8 cellular contexts compared by ENCODE assay signal in the genomic region with DNA sequence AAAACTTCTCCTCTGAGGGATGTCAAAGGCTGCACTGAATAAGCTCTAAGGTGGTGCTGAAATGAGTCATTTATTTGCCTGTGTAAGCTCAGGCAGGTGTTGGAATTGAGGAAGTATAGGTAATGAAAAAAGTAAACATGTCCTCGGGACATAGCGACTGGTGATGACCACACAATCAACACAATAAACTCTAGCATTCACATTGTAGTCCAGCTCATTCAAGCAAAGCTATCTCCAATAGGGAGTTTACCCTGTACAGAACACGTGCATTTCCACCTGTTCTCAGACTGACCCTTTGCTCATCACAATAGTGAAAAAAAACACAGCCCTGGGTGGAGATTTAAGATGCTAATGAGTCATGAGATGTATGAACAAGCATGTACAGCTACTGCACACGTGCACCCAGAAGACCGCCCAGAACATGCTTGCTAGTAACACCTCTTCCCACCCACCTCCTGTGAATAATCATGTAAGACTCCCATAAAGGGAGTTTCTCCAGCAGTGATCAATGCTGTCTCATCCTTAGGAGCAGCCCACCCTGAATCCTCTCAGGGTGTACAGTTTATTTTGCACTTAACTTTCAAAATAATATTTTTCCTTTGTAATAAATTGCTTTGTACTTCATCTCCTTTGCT. TPM values are rescaled to one million over a fixed set of nuclear protein-coding genes. Genes with fewer than 3 reads are reported as not detected.
A peak's percentile ranks its signal among the peaks of the same experiment; 100 is the strongest.
DNase-seq lines count a peak whose midpoint lies in the region; ATAC-seq and TF ChIP-seq lines count a peak whose summit lies in the region.

No MANE protein-coding gene starts in this region.

- H3K27me3 ChIP-seq in Karpas-422 (ENCODE audit: low read length) (no peaks in the 10 kb centered on the region), ascending aorta (no peaks in the 10 kb centered on the region), left lung (no peaks in the 10 kb centered on the region)

- intact Hi-C loops in ascending aorta (cut with DNase I) = loop anchor here (10.0 kb wide), 2 partner anchors 1449 to 1651 kb away; a partner anchor contains a TSS
- intact Hi-C loops in left lung (cut with DNase I) = no loop called here

- H3K4me1 ChIP-seq in Karpas-422 (ENCODE audit: low read length) (peaks cover 38% of the 10 kb centered on the region), ascending aorta (peaks cover 5 to 18% of the 10 kb centered on the region in 2 donors), left lung (peaks cover 3 to 74% of the 10 kb centered on the region in 2 donors)

- H3K9me2 ChIP-seq in Karpas-422 (replicated peaks; ENCODE audit: insufficient read depth, low read length) = no peaks in the 10 kb centered on the region

- peak overlapping the region; percentile 89 for H3K27ac ChIP-seq in Karpas-422 (ENCODE audit: low read length)
- H3K27ac ChIP-seq in ascending aorta = peak overlapping the region; percentile 61 to 72
- H3K27ac ChIP-seq in left lung = peak overlapping the region; percentile 82 to 97

- ATAC-seq in GM21825 (IDR thresholded peaks at IDR 0.05; ENCODE audit: unreplicated experiment) (peak; percentile 51), SK-N-SH treated with all-trans-retinoic acid at 6 μM for 48 hours (peak; percentile 63), left lung (peak; percentile 81)

- H3K9ac ChIP-seq in Karpas-422 (ENCODE audit: low read length) = peak overlapping the region; percentile 64

- H3K4me3 ChIP-seq in Karpas-422 (ENCODE audit: low read length) (peak overlapping the region; percentile 47), ascending aorta (peak overlapping the region; percentile 43 to 56), left lung (peak overlapping the region; percentile 8 to 47)

- peak overlapping the region; percentile 79 for H3K4me2 ChIP-seq in Karpas-422 (ENCODE audit: low read depth, low read length, poor library complexity, severe bottlenecking)

- H3K9me3 ChIP-seq in Karpas-422 (ENCODE audit: low read length) = peaks cover 9% of the 10 kb centered on the region; the same call in 1 of the 2 replicates
- no peaks in the 10 kb centered on the region for H3K9me3 ChIP-seq in ascending aorta
- no peaks in the 10 kb centered on the region for H3K9me3 ChIP-seq in left lung

- DNase-seq in EH (ENCODE audit: low read depth) = peak; percentile 69
- peak; percentile 77 for DNase-seq in Karpas-422
- peak in 1 of 2 donors; percentile 63 for DNase-seq in ascending aorta (ENCODE audit: low spot score in 2 of 2)
- DNase-seq in left lung = no peak
- DNase-seq in stimulated activated CD8-positive, alpha-beta memory T cell treated with anti-CD3 and anti-CD28 coated beads, Interleukin-4, amount 100 ng/mL, for 24 hours (ENCODE audit: low read depth) = peak; percentile 42
- DNase-seq in D341Med (ENCODE audit: low spot score) = no peak

- H3K36me3 ChIP-seq in Karpas-422 (ENCODE audit: insufficient read depth, low read length) = no peaks in the 10 kb centered on the region
- H3K36me3 ChIP-seq in ascending aorta = no peaks in the 10 kb centered on the region
- no peaks in the 10 kb centered on the region for H3K36me3 ChIP-seq in left lung

- H2AFZ ChIP-seq in Karpas-422 (ENCODE audit: low read length) = peak overlapping the region; percentile 40

- no peaks in the 10 kb centered on the region for H3K79me2 ChIP-seq in Karpas-422 (ENCODE audit: low read length)

- H4K20me1 ChIP-seq in Karpas-422 (ENCODE audit: insufficient read depth, low read depth, low read length) = no peaks in the 10 kb centered on the region

- TF ChIP-seq CTCF in ascending aorta (IDR thresholded peaks at IDR 0.05) = no peak
- no peak for TF ChIP-seq CTCF in left lung (IDR thresholded peaks at IDR 0.05)

TF ChIP-seq in SK-N-SH treated with all-trans-retinoic acid at 6 μM for 48 hours, 23 proteins besides CTCF, POLR2A, EP300 and RAD21:
- TF ChIP-seq ZC3H10 (CRISPR knock-in tag; IDR thresholded peaks at IDR 0.05) (no peak), ZNF8 (CRISPR knock-in tag; IDR thresholded peaks at IDR 0.05) (no peak), OSR1 (CRISPR knock-in tag; IDR thresholded peaks at IDR 0.05) (no peak), ARNTL (CRISPR knock-in tag; IDR thresholded peaks at IDR 0.05; ENCODE audit: borderline replicate concordance, low read depth) (no peak), ZFP3 (CRISPR knock-in tag; IDR thresholded peaks at IDR 0.05) (no peak), SNAI2 (CRISPR knock-in tag; IDR thresholded peaks at IDR 0.05) (no peak), ISL1 (CRISPR knock-in tag; IDR thresholded peaks at IDR 0.05) (no peak)
- TF ChIP-seq, protein P1, sequence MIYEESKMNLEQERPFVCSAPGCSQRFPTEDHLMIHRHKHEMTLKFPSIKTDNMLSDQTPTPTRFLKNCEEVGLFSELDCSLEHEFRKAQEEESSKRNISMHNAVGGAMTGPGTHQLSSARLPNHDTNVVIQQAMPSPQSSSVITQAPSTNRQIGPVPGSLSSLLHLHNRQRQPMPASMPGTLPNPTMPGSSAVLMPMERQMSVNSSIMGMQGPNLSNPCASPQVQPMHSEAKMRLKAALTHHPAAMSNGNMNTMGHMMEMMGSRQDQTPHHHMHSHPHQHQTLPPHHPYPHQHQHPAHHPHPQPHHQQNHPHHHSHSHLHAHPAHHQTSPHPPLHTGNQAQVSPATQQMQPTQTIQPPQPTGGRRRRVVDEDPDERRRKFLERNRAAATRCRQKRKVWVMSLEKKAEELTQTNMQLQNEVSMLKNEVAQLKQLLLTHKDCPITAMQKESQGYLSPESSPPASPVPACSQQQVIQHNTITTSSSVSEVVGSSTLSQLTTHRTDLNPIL (CRISPR knock-in tag; IDR thresholded peaks at IDR 0.05; ENCODE audit: low read depth) = no peak
- TF ChIP-seq, protein P2, sequence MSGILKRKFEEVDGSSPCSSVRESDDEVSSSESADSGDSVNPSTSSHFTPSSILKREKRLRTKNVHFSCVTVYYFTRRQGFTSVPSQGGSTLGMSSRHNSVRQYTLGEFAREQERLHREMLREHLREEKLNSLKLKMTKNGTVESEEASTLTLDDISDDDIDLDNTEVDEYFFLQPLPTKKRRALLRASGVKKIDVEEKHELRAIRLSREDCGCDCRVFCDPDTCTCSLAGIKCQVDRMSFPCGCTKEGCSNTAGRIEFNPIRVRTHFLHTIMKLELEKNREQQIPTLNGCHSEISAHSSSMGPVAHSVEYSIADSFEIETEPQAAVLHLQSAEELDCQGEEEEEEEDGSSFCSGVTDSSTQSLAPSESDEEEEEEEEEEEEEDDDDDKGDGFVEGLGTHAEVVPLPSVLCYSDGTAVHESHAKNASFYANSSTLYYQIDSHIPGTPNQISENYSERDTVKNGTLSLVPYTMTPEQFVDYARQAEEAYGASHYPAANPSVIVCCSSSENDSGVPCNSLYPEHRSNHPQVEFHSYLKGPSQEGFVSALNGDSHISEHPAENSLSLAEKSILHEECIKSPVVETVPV (CRISPR knock-in tag; IDR thresholded peaks at IDR 0.05) = no peak
- TF ChIP-seq, protein P3, sequence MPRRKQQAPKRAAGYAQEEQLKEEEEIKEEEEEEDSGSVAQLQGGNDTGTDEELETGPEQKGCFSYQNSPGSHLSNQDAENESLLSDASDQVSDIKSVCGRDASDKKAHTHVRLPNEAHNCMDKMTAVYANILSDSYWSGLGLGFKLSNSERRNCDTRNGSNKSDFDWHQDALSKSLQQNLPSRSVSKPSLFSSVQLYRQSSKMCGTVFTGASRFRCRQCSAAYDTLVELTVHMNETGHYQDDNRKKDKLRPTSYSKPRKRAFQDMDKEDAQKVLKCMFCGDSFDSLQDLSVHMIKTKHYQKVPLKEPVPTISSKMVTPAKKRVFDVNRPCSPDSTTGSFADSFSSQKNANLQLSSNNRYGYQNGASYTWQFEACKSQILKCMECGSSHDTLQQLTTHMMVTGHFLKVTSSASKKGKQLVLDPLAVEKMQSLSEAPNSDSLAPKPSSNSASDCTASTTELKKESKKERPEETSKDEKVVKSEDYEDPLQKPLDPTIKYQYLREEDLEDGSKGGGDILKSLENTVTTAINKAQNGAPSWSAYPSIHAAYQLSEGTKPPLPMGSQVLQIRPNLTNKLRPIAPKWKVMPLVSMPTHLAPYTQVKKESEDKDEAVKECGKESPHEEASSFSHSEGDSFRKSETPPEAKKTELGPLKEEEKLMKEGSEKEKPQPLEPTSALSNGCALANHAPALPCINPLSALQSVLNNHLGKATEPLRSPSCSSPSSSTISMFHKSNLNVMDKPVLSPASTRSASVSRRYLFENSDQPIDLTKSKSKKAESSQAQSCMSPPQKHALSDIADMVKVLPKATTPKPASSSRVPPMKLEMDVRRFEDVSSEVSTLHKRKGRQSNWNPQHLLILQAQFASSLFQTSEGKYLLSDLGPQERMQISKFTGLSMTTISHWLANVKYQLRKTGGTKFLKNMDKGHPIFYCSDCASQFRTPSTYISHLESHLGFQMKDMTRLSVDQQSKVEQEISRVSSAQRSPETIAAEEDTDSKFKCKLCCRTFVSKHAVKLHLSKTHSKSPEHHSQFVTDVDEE (CRISPR knock-in tag; IDR thresholded peaks at IDR 0.05) = no peak

RNA-seq across cellular contexts. Expression of a gene that starts 33.0 kb away (rescaled TPM):
- total RNA-seq in Karpas-422 (2014; rRNA removed; shearing (Covaris generic); ENCODE audit: low replicate concordance) = not detected in 2 replicates
- not detected for total RNA-seq in ascending aorta
- 1 to 10 TPM; 1.9 TPM for total RNA-seq in left lung

RNA-seq across cellular contexts. Expression of a gene that starts 45.1 kb away (rescaled TPM):
- 13.9 and 20.4 TPM in 2 replicates for total RNA-seq in Karpas-422 (2014; rRNA removed; shearing (Covaris generic); ENCODE audit: low replicate concordance)
- total RNA-seq in ascending aorta (10.3 TPM), left lung (10 to 100 TPM; 16.7 to 18.0 TPM)

RNA-seq across cellular contexts. Expression of a gene that starts 45.9 kb away (rescaled TPM):
- total RNA-seq in Karpas-422 (2014; rRNA removed; shearing (Covaris generic); ENCODE audit: low replicate concordance) = 21.3 and 23.1 TPM in 2 replicates
- total RNA-seq in ascending aorta (14.7 TPM), left lung (10 to 100 TPM; 18.9 to 22.1 TPM)

Comparison
In these comparisons a context has a peak if more than half of its experiments do, and no peak if none do; other contexts are left out.
1. DNase-seq: peak in EH (single experiment), Karpas-422 (single experiment) and stimulated activated CD8-positive, alpha-beta memory T cell treated with anti-CD3 and anti-CD28 coated beads, Interleukin-4, amount 100 ng/mL, for 24 hours (single experiment); none in left lung (0 of 2) and D341Med (single experiment).
2. Peak in every context shown above with its lines, with median percentiles within 50 percentile points of each other: ATAC-seq, H3K27ac ChIP-seq and H3K4me3 ChIP-seq.